ENCODE assay signal across 16 cellular contexts in genomic region chr18:36456622-36457021, GRCh38.
DNase-seq lines count a peak whose midpoint lies in the region; ATAC-seq, FAIRE-seq and TF ChIP-seq lines count a peak whose summit lies in the region.
"Had no signal": no experiment of that assay in that cellular context is flagged by ENCODE, and none has a peak within 500 bp of the region (broad histone marks: within the 10 kb centered on the region; RNA-seq: fewer than 3 reads in every experiment).

No MANE protein-coding gene starts in this region.

- H3K4me1 Mint-ChIP-seq in nephron progenitor cell, result peaks cover 65% of the 10 kb centered on the region
- H3K4me1 Mint-ChIP-seq: CD4-positive, CD25-positive, alpha-beta regulatory T cell; IgD-negative memory B cell had no signal

- H4K20me1 ChIP-seq in GM12878 (ENCODE audit: control insufficient read depth, insufficient read depth), result no peaks in the 10 kb centered on the region
- H4K20me1 ChIP-seq: BLaER1 treated with 17β-estradiol and CSF1 and Interleukin-3, amounts not matched to agents 10 nM and 100 nM had no signal

- no peaks in the 10 kb centered on the region for H3K79me2 ChIP-seq in GM12878 (ENCODE audit: control insufficient read depth, insufficient read depth, low read length)

- no peaks in the 10 kb centered on the region for H3K27me3 ChIP-seq in heart right ventricle
- no peaks in the 10 kb centered on the region for H3K27me3 ChIP-seq in GM12878 (replicated peaks in 1 of 2; ENCODE audit: control insufficient read depth in 2 of 2, insufficient read depth in 2 of 2, low read length in 1 of 2)
- no peaks in the 10 kb centered on the region for H3K27me3 ChIP-seq in foreskin keratinocyte
- no peaks in the 10 kb centered on the region for H3K27me3 ChIP-seq in psoas muscle (ENCODE audit: insufficient read depth in 3 of 3, low read length in 2 of 3)
- H3K27me3 ChIP-seq: BLaER1 treated with 17β-estradiol and CSF1 and Interleukin-3, amounts not matched to agents 10 nM and 100 nM had no signal

- H3K27ac ChIP-seq in heart right ventricle (peak overlapping the region in 8 of 10 donors; percentile 68 to 90 (median 84)), GM12878 (ENCODE audit: control insufficient read depth, insufficient read depth) (no peak overlapping the region), foreskin keratinocyte (no peak overlapping the region), psoas muscle (peak overlapping the region; percentile 65)
- H3K27ac ChIP-seq: BLaER1 treated with 17β-estradiol and CSF1 and Interleukin-3, amounts not matched to agents 10 nM and 100 nM had no signal

- in situ Hi-C loops in GM12878 (cut with MboI), result no loop called here

- H3K9me3 ChIP-seq in heart right ventricle (no peaks in the 10 kb centered on the region), GM12878 (replicated peaks; ENCODE audit: control insufficient read depth, insufficient read depth, low read length) (no peaks in the 10 kb centered on the region), psoas muscle (no peaks in the 10 kb centered on the region)
- H3K9me3 ChIP-seq: BLaER1 treated with 17β-estradiol and CSF1 and Interleukin-3, amounts not matched to agents 10 nM and 100 nM had no signal

- intact Hi-C loops in heart right ventricle (cut with DNase I), result no loop called here
- intact Hi-C loops in Right ventricle myocardium superior (cut with DNase I), result no loop called here
- intact Hi-C loops in GM12878 (cut with micrococcal nuclease; ENCODE audit: unreplicated experiment), result loop anchor here (10.0 kb wide), 1 partner anchor 62 kb away; no protein-coding TSS in a partner anchor
- intact Hi-C loops in psoas muscle (cut with DNase I), result loop anchor here in 1 of 2 donors (5.0 kb wide), 1 partner anchor 49 kb away; no protein-coding TSS in a partner anchor

- no peak overlapping the region for H3K4me2 ChIP-seq in GM12878 (ENCODE audit: control insufficient read depth, insufficient read depth)
- H3K4me2 ChIP-seq: BLaER1 treated with 17β-estradiol and CSF1 and Interleukin-3, amounts not matched to agents 10 nM and 100 nM had no signal

- H3K36me3 Mint-ChIP-seq in nephron progenitor cell (ENCODE audit: low read depth), result no peaks in the 10 kb centered on the region
- H3K36me3 Mint-ChIP-seq: CD4-positive, CD25-positive, alpha-beta regulatory T cell; IgD-negative memory B cell had no signal

- TF ChIP-seq EP300 in GM12878 (IDR thresholded peaks at IDR 0.05; ENCODE audit: borderline replicate concordance in 1 of 2, control insufficient read depth in 1 of 2, low read depth in 2 of 2, low read length in 2 of 2), result no peak

- DNase-seq in heart right ventricle (no peak), Right ventricle myocardium superior (no peak), GM12878 (ENCODE audit: low read depth, low spot score) (no peak), foreskin keratinocyte (no peak), psoas muscle (no peak), EL (no peak), DMS153 treated with DMSO at 0.1 percent for 48 hours (lab: John Stamatoyannopoulos, UW; ENCODE audit: unreplicated experiment) (no peak), nephron progenitor cell (no peak)
- DNase-seq: ACHN; CD4-positive, CD25-positive, alpha-beta regulatory T cell; HCEC 1CT; HFFc6 had no signal

- CTCF ChIA-PET in GM12878 (lab: Yijun Ruan, JAX), result interaction anchor here (0.7 to 3.6 kb wide), 8 partner anchors 13 to 232 kb away, joined by 3 to 12 read pairs (median 3); no protein-coding TSS in a partner anchor

- 58 to 69% methylated on average over 1 of the region's 1 CpG for WGBS in heart right ventricle, 2 donors
- 0% methylated on average over 1 of the region's 1 CpG for WGBS in GM12878 (ENCODE audit: insufficient coverage, insufficient replicate concordance, low lambda C conversion rate, missing lambda C conversion rate)
- 88 to 89% (median 89%) methylated on average over 1 of the region's 1 CpG for WGBS in psoas muscle, 3 donors

- BruUV-seq in GM12878 (replicated peaks; lab: Mats Ljungman, UMichigan), result no TSS peak

- POLR2A ChIA-PET in GM12878 (lab: Charles Lee), result interaction anchor here (1.1 to 5.4 kb wide), 3 partner anchors 9 to 36 kb away, joined by 3 to 30 read pairs (median 4); no protein-coding TSS in a partner anchor

- H3K4me3 ChIP-seq in heart right ventricle (no peak overlapping the region), GM12878 (no peak overlapping the region), psoas muscle (no peak overlapping the region)
- H3K4me3 ChIP-seq: BLaER1 treated with 17β-estradiol and CSF1 and Interleukin-3, amounts not matched to agents 10 nM and 100 nM had no signal

- no peaks in the 10 kb centered on the region for H3K9me3 Mint-ChIP-seq in nephron progenitor cell
- H3K9me3 Mint-ChIP-seq: HFFc6, IgD-negative memory B cell had no signal

- H3K4me3 Mint-ChIP-seq in nephron progenitor cell, result no peak overlapping the region
- H3K4me3 Mint-ChIP-seq: CD4-positive, CD25-positive, alpha-beta regulatory T cell; HFFc6; IgD-negative memory B cell had no signal

- TF ChIP-seq POLR2A in GM12878 (IDR thresholded peaks at IDR 0.05; ENCODE audit: low read depth, low read length), result no peak

- TF ChIP-seq CTCF in heart right ventricle (IDR thresholded peaks at IDR 0.05) (no peak), GM12878 (IDR thresholded peaks at IDR 0.05 in 2 of 3, conservative IDR thresholded peaks at IDR 0.05 in 1 of 3; ENCODE audit: control insufficient read depth in 2 of 3, extremely low read depth in 1 of 3, insufficient read depth in 1 of 3, low read depth in 3 of 3, low read length in 3 of 3) (no peak), foreskin keratinocyte (conservative IDR thresholded peaks at IDR 0.05) (no peak), psoas muscle (IDR thresholded peaks at IDR 0.05) (no peak), nephron progenitor cell (IDR thresholded peaks at IDR 0.05) (no peak)

- ATAC-seq in heart right ventricle, result peak in 2 of 8 donors; percentile 8 to 14
- no peak for ATAC-seq in Right ventricle myocardium superior (ENCODE audit: poor library complexity)
- no peak for ATAC-seq in GM12878
- peak; percentile 12 for ATAC-seq in foreskin keratinocyte
- ATAC-seq in psoas muscle, result no peak

- peaks cover 4 to 87% (median 38%) of the 10 kb centered on the region in 9 donors for H3K4me1 ChIP-seq in heart right ventricle
- no peaks in the 10 kb centered on the region; the same call in 1 of the 2 replicates for H3K4me1 ChIP-seq in GM12878 (ENCODE audit: control insufficient read depth, insufficient read depth, low read length)
- peaks cover 13% of the 10 kb centered on the region for H3K4me1 ChIP-seq in foreskin keratinocyte
- H3K4me1 ChIP-seq in psoas muscle, result peaks cover 23% of the 10 kb centered on the region

- no peaks in the 10 kb centered on the region for H3K27me3 Mint-ChIP-seq in nephron progenitor cell (ENCODE audit: low read depth, poor library complexity)

- no peak overlapping the region for H2AFZ ChIP-seq in GM12878 (ENCODE audit: control insufficient read depth, low read depth, low read length)

- SMC1A ChIA-PET in GM12878 (lab: Charles Lee; ENCODE audit: uncharacterized antibody, unreplicated experiment), result interaction anchor here (1.0 to 9.6 kb wide), 15 partner anchors 9 to 170 kb away, joined by 3 to 136 read pairs (median 4); no protein-coding TSS in a partner anchor

- H3K9ac ChIP-seq in GM12878 (ENCODE audit: control insufficient read depth, insufficient read depth, low read length), result no peak overlapping the region
- H3K9ac ChIP-seq: BLaER1 treated with 17β-estradiol and CSF1 and Interleukin-3, amounts not matched to agents 10 nM and 100 nM had no signal

- H3K36me3 ChIP-seq in heart right ventricle (no peaks in the 10 kb centered on the region), GM12878 (ENCODE audit: control insufficient read depth in 2 of 2, insufficient read depth in 2 of 2, low read length in 1 of 2) (no peaks in the 10 kb centered on the region; a peak in 1 of 4 replicates), psoas muscle (ENCODE audit: insufficient read depth in 1 of 2, low read depth in 1 of 2) (no peaks in the 10 kb centered on the region)
- H3K36me3 ChIP-seq: BLaER1 treated with 17β-estradiol and CSF1 and Interleukin-3, amounts not matched to agents 10 nM and 100 nM had no signal

- H3K27ac Mint-ChIP-seq in nephron progenitor cell, result no peak overlapping the region
- H3K27ac Mint-ChIP-seq: CD4-positive, CD25-positive, alpha-beta regulatory T cell; HFFc6; IgD-negative memory B cell had no signal

- FAIRE-seq in GM12878 (lab: Jason Lieb, UNC), result no peak
- FAIRE-seq: GM12891, GM19239 had no signal

- TF ChIP-seq RAD21 in GM12878 (IDR thresholded peaks at IDR 0.05; ENCODE audit: insufficient read depth, low read depth, low read length), result no peak

- RAD21 ChIA-PET in GM12878 (lab: Charles Lee; ENCODE audit: unreplicated experiment), result interaction anchor here (0.9 to 3.6 kb wide), 8 partner anchors 15 to 108 kb away, joined by 3 to 21 read pairs (median 5); no protein-coding TSS in a partner anchor

TF ChIP-seq in GM12878, 131 proteins besides CTCF, POLR2A, EP300 and RAD21:
- TF ChIP-seq ZNF217 (IDR thresholded peaks at IDR 0.05), result no peak
- TF ChIP-seq ZNF207 (IDR thresholded peaks at IDR 0.05; ENCODE audit: borderline replicate concordance), result no peak
- no peak for TF ChIP-seq CHD1 (IDR thresholded peaks at IDR 0.05; ENCODE audit: low read depth, low read length)
- peak; percentile 52; the same call in 1 of the 2 replicates for TF ChIP-seq BACH1 (IDR thresholded peaks at IDR 0.05; ENCODE audit: borderline replicate concordance)

Comparison
In these comparisons a context has a peak if more than half of its experiments do, and no peak if none do; other contexts are left out.
1. H3K27ac ChIP-seq: peak in heart right ventricle (8 of 10) and psoas muscle (single experiment); none in GM12878 (single experiment) and foreskin keratinocyte (single experiment).